Comparison of ENCODE assay signal across 28 cellular contexts in genomic region chr21:22145555-22145954, GRCh38.
"Had no signal": no experiment of that assay in that cellular context is flagged by ENCODE, and none has a peak within 500 bp of the region (broad histone marks: within the 10 kb centered on the region; RNA-seq: fewer than 3 reads in every experiment).

No MANE protein-coding gene starts in this region.

- H3K36me3 ChIP-seq: left lung, lower lobe of right lung, ovary, right atrium auricular region, right lobe of liver, stomach, thyroid gland, transverse colon, upper lobe of left lung, vagina had no signal

- H3K36me3 Mint-ChIP-seq: stimulated activated memory B cell treated with anti-CD40 and anti-IgM and Interleukin-4, amounts not matched to agents 10 μg/mL and 1 μg/mL and 100 μg/mL, for 72 hours had no signal

- H3K4me1 ChIP-seq: left lung, lower lobe of right lung, right atrium auricular region, right lobe of liver, stomach, testis, thyroid gland, transverse colon, upper lobe of left lung, vagina had no signal

- H3K4me1 Mint-ChIP-seq: immature natural killer cell; naive thymus-derived CD8-positive, alpha-beta T cell; nephron; neural crest cell; stimulated activated memory B cell treated with anti-CD40 and anti-IgM and Interleukin-4, amounts not matched to agents 10 μg/mL and 1 μg/mL and 100 μg/mL, for 72 hours had no signal

- H3K9me3 ChIP-seq: ovary, right lobe of liver, testis, thyroid gland had no signal

- DNase-seq: hypothalamus; immature natural killer cell; kidney; left colon; left lung; lower lobe of right lung; mammary epithelial cell; mesenchymal stem cell; ovary; right lobe of liver; stimulated activated CD4-positive, alpha-beta T cell treated with anti-CD3 and anti-CD28 coated beads, Interleukin-1b, Interleukin-23, amount 100 ng/mL, for 48 hours; stimulated activated CD4-positive, alpha-beta T cell treated with anti-CD3 and anti-CD28 coated beads, Interleukin-2, amount 100 ng/mL, for 48 hours; stimulated activated CD4-positive, alpha-beta T cell treated with anti-CD3 and anti-CD28 coated beads, Interleukin-4, amount 100 ng/mL, for 4 hours; stimulated activated CD8-positive, alpha-beta memory T cell treated with anti-CD3 and anti-CD28 coated beads, Interleukin-4, amount 100 ng/mL, for 48 hours; stimulated activated naive CD4-positive, alpha-beta T cell treated with Interleukin-2 at 50 U/mL for 16 hours; stomach; testis; thyroid gland; transverse colon; upper lobe of left lung had no signal

- H3K4me2 ChIP-seq: smooth muscle cell had no signal

- H3K4me3 ChIP-seq: left lung, lower lobe of right lung, ovary, right atrium auricular region, right lobe of liver, smooth muscle cell, stomach, testis, thyroid gland, transverse colon, upper lobe of left lung, vagina had no signal

- H3K27me3 ChIP-seq: left lung, ovary, right atrium auricular region, right lobe of liver, stomach, testis, thyroid gland, transverse colon, upper lobe of left lung, vagina had no signal

- H3K27me3 Mint-ChIP-seq: naive thymus-derived CD8-positive, alpha-beta T cell; progenitor cell of endocrine pancreas; stimulated activated memory B cell treated with anti-CD40 and anti-IgM and Interleukin-4, amounts not matched to agents 10 μg/mL and 1 μg/mL and 100 μg/mL, for 72 hours had no signal

- H3K27ac ChIP-seq: left lung, lower lobe of right lung, ovary, right atrium auricular region, right lobe of liver, stomach, testis, thyroid gland, transverse colon, upper lobe of left lung, vagina had no signal

- H3K27ac Mint-ChIP-seq: immature natural killer cell; naive thymus-derived CD8-positive, alpha-beta T cell; nephron; progenitor cell of endocrine pancreas; stimulated activated memory B cell treated with anti-CD40 and anti-IgM and Interleukin-4, amounts not matched to agents 10 μg/mL and 1 μg/mL and 100 μg/mL, for 72 hours had no signal

- H3K4me3 Mint-ChIP-seq: immature natural killer cell; naive thymus-derived CD8-positive, alpha-beta T cell; nephron; neural crest cell; stimulated activated memory B cell treated with anti-CD40 and anti-IgM and Interleukin-4, amounts not matched to agents 10 μg/mL and 1 μg/mL and 100 μg/mL, for 72 hours had no signal

- ATAC-seq: left colon; left lung; lower lobe of right lung; naive thymus-derived CD8-positive, alpha-beta T cell; right lobe of liver; stimulated activated memory B cell treated with anti-CD40 and anti-IgM and Interleukin-4, amounts not matched to agents 10 μg/mL and 1 μg/mL and 100 μg/mL, for 72 hours had no signal
